ENCODE assay signal across 8 cellular contexts in the genomic region with DNA sequence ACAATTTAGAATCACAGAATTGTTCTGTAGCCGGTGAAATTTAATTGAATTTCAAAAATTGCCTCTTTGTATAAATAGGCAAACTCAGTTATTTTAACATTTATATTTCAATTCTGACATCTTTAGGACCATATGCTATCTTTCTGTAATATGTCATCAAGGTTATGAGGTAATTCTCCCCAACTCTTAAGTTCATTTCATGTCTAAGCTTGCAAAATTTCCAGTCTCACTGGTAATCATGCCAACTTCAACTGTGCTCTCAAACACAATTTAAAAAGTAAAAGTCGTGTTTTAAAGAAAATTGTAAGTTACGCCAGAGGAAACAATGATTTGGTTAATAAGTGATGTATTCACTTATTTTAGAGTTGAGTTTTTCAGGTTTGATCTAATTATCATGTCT. TPM values are rescaled to one million over a fixed set of nuclear protein-coding genes. Genes with fewer than 3 reads are reported as not detected.
A peak's percentile ranks its signal among the peaks of the same experiment; 100 is the strongest.
DNase-seq lines count a peak whose midpoint lies in the region; ATAC-seq and TF ChIP-seq lines count a peak whose summit lies in the region.

No MANE protein-coding gene starts in this region.

- H3K27ac Mint-ChIP-seq in activated T-cell treated with anti-CD3 and anti-CD28 coated beads, Interleukin-2, amount 50 U/mL, for 72 hours, result peak overlapping the region; percentile 74
- no peak overlapping the region for H3K27ac Mint-ChIP-seq in activated CD8-positive, alpha-beta T cell treated with anti-CD3 and anti-CD28 coated beads, Interleukin-2, amount 10 ng/mL, durations not matched to agents 7 days and 5 days

- TF ChIP-seq CTCF in fibroblast of the aortic adventitia (IDR thresholded peaks at IDR 0.05; ENCODE audit: insufficient read depth, low read length), result no peak
- TF ChIP-seq CTCF in thoracic aorta (IDR thresholded peaks at IDR 0.05), result no peak

- peaks cover 59% of the 10 kb centered on the region for H3K4me1 Mint-ChIP-seq in activated T-cell treated with anti-CD3 and anti-CD28 coated beads, Interleukin-2, amount 50 U/mL, for 72 hours (ENCODE audit: low read depth)
- peaks cover 45% of the 10 kb centered on the region for H3K4me1 Mint-ChIP-seq in activated CD8-positive, alpha-beta T cell treated with anti-CD3 and anti-CD28 coated beads, Interleukin-2, amount 10 ng/mL, durations not matched to agents 7 days and 5 days (ENCODE audit: low read depth)

- no peaks in the 10 kb centered on the region for H3K27me3 ChIP-seq in thoracic aorta (replicated peaks; ENCODE audit: insufficient read depth)

- H3K9me3 Mint-ChIP-seq in activated T-cell treated with anti-CD3 and anti-CD28 coated beads, Interleukin-2, amount 50 U/mL, for 72 hours, result no peaks in the 10 kb centered on the region
- no peaks in the 10 kb centered on the region for H3K9me3 Mint-ChIP-seq in activated CD8-positive, alpha-beta T cell treated with anti-CD3 and anti-CD28 coated beads, Interleukin-2, amount 10 ng/mL, durations not matched to agents 7 days and 5 days (ENCODE audit: insufficient read depth)

- peak overlapping the region in 1 of 2 donors; percentile 95 for H3K27ac ChIP-seq in thoracic aorta

- peaks cover 0 to 4% of the 10 kb centered on the region in 2 donors for H3K36me3 Mint-ChIP-seq in activated T-cell treated with anti-CD3 and anti-CD28 coated beads, Interleukin-2, amount 50 U/mL, for 72 hours (ENCODE audit: insufficient read depth in 2 of 2)
- H3K36me3 Mint-ChIP-seq in activated CD8-positive, alpha-beta T cell treated with anti-CD3 and anti-CD28 coated beads, Interleukin-2, amount 10 ng/mL, durations not matched to agents 7 days and 5 days (ENCODE audit: low read depth), result peaks cover 7% of the 10 kb centered on the region

- no peaks in the 10 kb centered on the region for H3K9me3 ChIP-seq in thoracic aorta

- CTCF ChIA-PET in activated CD8-positive, alpha-beta T cell treated with anti-CD3 and anti-CD28 coated beads, Interleukin-2, amount 10 ng/mL, durations not matched to agents 7 days and 5 days (lab: Charles Lee), result interaction anchor here (0.7 to 9.1 kb wide), 31 partner anchors 10 to 482 kb away, joined by 3 to 225 read pairs (median 8); a partner anchor contains a TSS

- ATAC-seq in activated T-cell treated with anti-CD3 and anti-CD28 coated beads, Interleukin-2, amount 50 U/mL, for 72 hours (replicated peaks in 1 of 2), result no peak
- no peak for ATAC-seq in activated CD8-positive, alpha-beta T cell treated with anti-CD3 and anti-CD28 coated beads, Interleukin-2, amount 10 ng/mL, durations not matched to agents 7 days and 5 days
- ATAC-seq in thoracic aorta (ENCODE audit: insufficient number of reproducible peaks, low FRiP score, low read depth), result no peak
- no peak for ATAC-seq in HG02588 (IDR thresholded peaks at IDR 0.05; ENCODE audit: unreplicated experiment)

- DNase-seq in activated T-cell treated with anti-CD3 and anti-CD28 coated beads, Interleukin-2, amount 50 U/mL, for 72 hours, result no peak
- DNase-seq in activated T-cell treated with anti-CD3 and anti-CD28 coated beads, Interleukin-2, amount 50 U/mL, for 1 hour, result no peak
- DNase-seq in activated CD8-positive, alpha-beta T cell treated with anti-CD3 and anti-CD28 coated beads, Interleukin-2, amount 10 ng/mL, durations not matched to agents 7 days and 5 days, result no peak
- DNase-seq in fibroblast of the aortic adventitia (ENCODE audit: low read depth), result peak; percentile 43
- no peak for DNase-seq in thoracic aorta (ENCODE audit: low spot score)
- no peak for DNase-seq in NCI-H526 treated with DMSO at 0.1 percent for 48 hours (lab: John Stamatoyannopoulos, UW)
- DNase-seq in NCI-H510A (lab: John Stamatoyannopoulos, UW), result no peak

- peak overlapping the region; percentile 88 to 91 for H3K4me3 Mint-ChIP-seq in activated T-cell treated with anti-CD3 and anti-CD28 coated beads, Interleukin-2, amount 50 U/mL, for 72 hours
- peak overlapping the region; percentile 83 for H3K4me3 Mint-ChIP-seq in activated CD8-positive, alpha-beta T cell treated with anti-CD3 and anti-CD28 coated beads, Interleukin-2, amount 10 ng/mL, durations not matched to agents 7 days and 5 days

- H3K36me3 ChIP-seq in thoracic aorta, result no peaks in the 10 kb centered on the region

- POLR2A ChIA-PET in activated CD8-positive, alpha-beta T cell treated with anti-CD3 and anti-CD28 coated beads, Interleukin-2, amount 10 ng/mL, durations not matched to agents 7 days and 5 days (lab: Charles Lee), result interaction anchor here (0.7 to 4.3 kb wide), 7 partner anchors 12 to 194 kb away, joined by 3 to 186 read pairs (median 19); a partner anchor contains a TSS

- H3K4me3 ChIP-seq in fibroblast of the aortic adventitia (ENCODE audit: low read depth, low read length) (peak overlapping the region; percentile 77), thoracic aorta (peak overlapping the region; percentile 97)

- no peaks in the 10 kb centered on the region for H3K27me3 Mint-ChIP-seq in activated T-cell treated with anti-CD3 and anti-CD28 coated beads, Interleukin-2, amount 50 U/mL, for 72 hours (ENCODE audit: low read depth)
- H3K27me3 Mint-ChIP-seq in activated CD8-positive, alpha-beta T cell treated with anti-CD3 and anti-CD28 coated beads, Interleukin-2, amount 10 ng/mL, durations not matched to agents 7 days and 5 days (ENCODE audit: low read depth), result no peaks in the 10 kb centered on the region

- H3K4me1 ChIP-seq in thoracic aorta (ENCODE audit: control insufficient read depth in 1 of 2, low read depth in 2 of 2), result peaks cover 35 to 42% of the 10 kb centered on the region in 2 donors

RNA-seq across cellular contexts. Expression of a gene that starts 1.4 kb away (rescaled TPM):
- 10 to 100 TPM; 59.6 to 69.1 TPM for total RNA-seq in activated T-cell treated with anti-CD3 and anti-CD28 coated beads, Interleukin-2, amount 50 U/mL, for 72 hours
- total RNA-seq in activated CD8-positive, alpha-beta T cell treated with anti-CD3 and anti-CD28 coated beads, Interleukin-2, amount 10 ng/mL, durations not matched to agents 7 days and 5 days, result 10 to 100 TPM; 27.8 to 31.7 TPM
- 41.7 and 90.3 TPM in 2 replicates for total RNA-seq in fibroblast of the aortic adventitia (ENCODE audit: low replicate concordance)
- total RNA-seq in thoracic aorta, result 10 to 100 TPM; 29.6 to 87.1 TPM

RNA-seq across cellular contexts. Expression of a gene that starts 42.7 kb away (rescaled TPM):
- under 1 TPM in 1 of 2 donors, not detected in 1; 0.12 TPM for total RNA-seq in activated T-cell treated with anti-CD3 and anti-CD28 coated beads, Interleukin-2, amount 50 U/mL, for 72 hours
- not detected for total RNA-seq in activated CD8-positive, alpha-beta T cell treated with anti-CD3 and anti-CD28 coated beads, Interleukin-2, amount 10 ng/mL, durations not matched to agents 7 days and 5 days
- 0.09 and 0.25 TPM in 2 replicates for total RNA-seq in fibroblast of the aortic adventitia (ENCODE audit: low replicate concordance)
- total RNA-seq in thoracic aorta, result 10 to 100 TPM; 26.5 to 40.9 TPM

Comparison
In these comparisons a context has a peak if more than half of its experiments do, and no peak if none do; other contexts are left out.
1. RNA of a gene that starts 42.7 kb away (total RNA-seq): 26.5 to 40.9 TPM in thoracic aorta; 0.12 TPM in activated T-cell treated with anti-CD3 and anti-CD28 coated beads, Interleukin-2, amount 50 U/mL, for 72 hours, 0.09 to 0.25 TPM in fibroblast of the aortic adventitia and not detected in activated CD8-positive, alpha-beta T cell treated with anti-CD3 and anti-CD28 coated beads, Interleukin-2, amount 10 ng/mL, durations not matched to agents 7 days and 5 days; every median in the first group is over 10 times any median in the second.